In genomic region chrX:30663317-30663716, GRCh38 we compare ENCODE assay signal across 3 cellular contexts.
TF ChIP-seq lines count a peak whose summit lies in the region.

No MANE protein-coding gene starts in this region.

TF ChIP-seq in IMR-90, 13 proteins besides CTCF, POLR2A, EP300 and RAD21:
- TF ChIP-seq NFE2L2 (IDR thresholded peaks at IDR 0.05; ENCODE audit: low read depth, low read length) (no peak), MAZ (IDR thresholded peaks at IDR 0.05; ENCODE audit: borderline replicate concordance, low read depth, low read length) (no peak)

TF ChIP-seq in WTC11, 78 proteins besides CTCF, POLR2A, EP300 and RAD21:
- TF ChIP-seq NR1H2 (CRISPR knock-in tag; IDR thresholded peaks at IDR 0.05): no peak
- no peak for TF ChIP-seq ZNF671 (CRISPR knock-in tag; IDR thresholded peaks at IDR 0.05)
- TF ChIP-seq ZSCAN18 (CRISPR knock-in tag; IDR thresholded peaks at IDR 0.05): no peak
- no peak for TF ChIP-seq ATF1 (CRISPR knock-in tag; IDR thresholded peaks at IDR 0.05)
- TF ChIP-seq, protein P1, sequence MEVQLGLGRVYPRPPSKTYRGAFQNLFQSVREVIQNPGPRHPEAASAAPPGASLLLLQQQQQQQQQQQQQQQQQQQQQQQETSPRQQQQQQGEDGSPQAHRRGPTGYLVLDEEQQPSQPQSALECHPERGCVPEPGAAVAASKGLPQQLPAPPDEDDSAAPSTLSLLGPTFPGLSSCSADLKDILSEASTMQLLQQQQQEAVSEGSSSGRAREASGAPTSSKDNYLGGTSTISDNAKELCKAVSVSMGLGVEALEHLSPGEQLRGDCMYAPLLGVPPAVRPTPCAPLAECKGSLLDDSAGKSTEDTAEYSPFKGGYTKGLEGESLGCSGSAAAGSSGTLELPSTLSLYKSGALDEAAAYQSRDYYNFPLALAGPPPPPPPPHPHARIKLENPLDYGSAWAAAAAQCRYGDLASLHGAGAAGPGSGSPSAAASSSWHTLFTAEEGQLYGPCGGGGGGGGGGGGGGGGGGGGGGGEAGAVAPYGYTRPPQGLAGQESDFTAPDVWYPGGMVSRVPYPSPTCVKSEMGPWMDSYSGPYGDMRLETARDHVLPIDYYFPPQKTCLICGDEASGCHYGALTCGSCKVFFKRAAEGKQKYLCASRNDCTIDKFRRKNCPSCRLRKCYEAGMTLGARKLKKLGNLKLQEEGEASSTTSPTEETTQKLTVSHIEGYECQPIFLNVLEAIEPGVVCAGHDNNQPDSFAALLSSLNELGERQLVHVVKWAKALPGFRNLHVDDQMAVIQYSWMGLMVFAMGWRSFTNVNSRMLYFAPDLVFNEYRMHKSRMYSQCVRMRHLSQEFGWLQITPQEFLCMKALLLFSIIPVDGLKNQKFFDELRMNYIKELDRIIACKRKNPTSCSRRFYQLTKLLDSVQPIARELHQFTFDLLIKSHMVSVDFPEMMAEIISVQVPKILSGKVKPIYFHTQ (CRISPR knock-in tag; IDR thresholded peaks at IDR 0.05): no peak
- TF ChIP-seq ZBTB21 (CRISPR knock-in tag; IDR thresholded peaks at IDR 0.05; ENCODE audit: borderline replicate concordance): no peak
- no peak for TF ChIP-seq NFATC4 (CRISPR knock-in tag; IDR thresholded peaks at IDR 0.05)
- TF ChIP-seq, protein P2, sequence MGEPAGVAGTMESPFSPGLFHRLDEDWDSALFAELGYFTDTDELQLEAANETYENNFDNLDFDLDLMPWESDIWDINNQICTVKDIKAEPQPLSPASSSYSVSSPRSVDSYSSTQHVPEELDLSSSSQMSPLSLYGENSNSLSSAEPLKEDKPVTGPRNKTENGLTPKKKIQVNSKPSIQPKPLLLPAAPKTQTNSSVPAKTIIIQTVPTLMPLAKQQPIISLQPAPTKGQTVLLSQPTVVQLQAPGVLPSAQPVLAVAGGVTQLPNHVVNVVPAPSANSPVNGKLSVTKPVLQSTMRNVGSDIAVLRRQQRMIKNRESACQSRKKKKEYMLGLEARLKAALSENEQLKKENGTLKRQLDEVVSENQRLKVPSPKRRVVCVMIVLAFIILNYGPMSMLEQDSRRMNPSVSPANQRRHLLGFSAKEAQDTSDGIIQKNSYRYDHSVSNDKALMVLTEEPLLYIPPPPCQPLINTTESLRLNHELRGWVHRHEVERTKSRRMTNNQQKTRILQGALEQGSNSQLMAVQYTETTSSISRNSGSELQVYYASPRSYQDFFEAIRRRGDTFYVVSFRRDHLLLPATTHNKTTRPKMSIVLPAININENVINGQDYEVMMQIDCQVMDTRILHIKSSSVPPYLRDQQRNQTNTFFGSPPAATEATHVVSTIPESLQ (CRISPR knock-in tag; IDR thresholded peaks at IDR 0.05): no peak
- no peak for TF ChIP-seq USF1 (CRISPR knock-in tag; IDR thresholded peaks at IDR 0.05)
- no peak for TF ChIP-seq TCF7 (CRISPR knock-in tag; IDR thresholded peaks at IDR 0.05; ENCODE audit: low read depth)
- TF ChIP-seq FOXP1 (CRISPR knock-in tag; IDR thresholded peaks at IDR 0.05; ENCODE audit: borderline replicate concordance): no peak
- TF ChIP-seq IRF1 (CRISPR knock-in tag; IDR thresholded peaks at IDR 0.05): no peak
- no peak for TF ChIP-seq TP53 (CRISPR knock-in tag; IDR thresholded peaks at IDR 0.05)
- no peak for TF ChIP-seq ZNF281 (CRISPR knock-in tag; IDR thresholded peaks at IDR 0.05)
- TF ChIP-seq FOXK1 (CRISPR knock-in tag; IDR thresholded peaks at IDR 0.05): no peak

TF ChIP-seq in HepG2, 621 proteins besides CTCF, POLR2A, EP300 and RAD21:
- TF ChIP-seq RBFOX2 (IDR thresholded peaks at IDR 0.05; ENCODE audit: low read depth, low read length) (0 out of 2 replicates have a peak, but pooled peaks have one; percentile 20), ZNF142 (CRISPR knock-in tag; IDR thresholded peaks at IDR 0.05) (no peak)
